ENCODE assay signal across 1 cellular context in the genomic region with DNA sequence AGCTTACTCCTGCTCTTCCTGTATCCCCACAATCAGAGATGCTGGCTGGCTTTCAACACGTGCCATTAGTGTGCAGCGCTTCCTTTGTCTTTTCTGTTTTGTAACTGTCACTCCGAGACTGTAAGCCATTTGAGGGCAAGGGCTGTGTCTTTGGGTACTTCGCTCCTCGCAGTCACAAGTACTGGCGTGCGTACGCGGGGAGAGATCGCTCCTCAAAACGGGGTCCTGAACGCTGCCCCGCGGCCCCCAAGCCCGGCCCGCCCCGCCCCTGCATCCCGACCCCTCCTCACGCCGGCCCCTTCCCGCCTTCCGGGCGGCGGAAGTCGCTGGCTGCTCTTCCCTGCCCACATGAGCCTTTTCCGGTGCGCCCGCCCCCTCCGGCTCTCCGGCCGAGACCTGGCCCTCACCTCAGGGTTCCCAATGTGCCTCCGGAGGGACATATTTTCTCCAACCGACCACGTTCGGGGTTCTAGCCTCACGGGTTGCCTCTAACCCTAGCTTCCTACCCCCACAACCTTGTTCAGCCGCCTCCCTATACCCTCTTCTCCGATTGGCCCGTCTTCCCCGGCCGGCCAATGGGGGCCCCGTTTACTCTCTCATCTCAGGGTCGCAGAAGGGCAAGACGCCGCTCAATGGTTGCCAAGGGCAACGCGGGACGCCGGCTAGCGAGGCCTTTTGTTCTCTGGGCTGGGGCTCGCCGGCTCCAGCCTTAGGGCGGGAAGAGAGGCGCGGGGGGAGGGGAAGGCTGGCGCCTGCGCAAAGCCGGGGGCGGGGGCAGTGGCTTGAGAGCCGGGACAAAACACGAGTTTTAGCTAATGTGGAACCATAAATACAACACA.
TF ChIP-seq lines count a peak whose summit lies in the region.

A gene with protein sequence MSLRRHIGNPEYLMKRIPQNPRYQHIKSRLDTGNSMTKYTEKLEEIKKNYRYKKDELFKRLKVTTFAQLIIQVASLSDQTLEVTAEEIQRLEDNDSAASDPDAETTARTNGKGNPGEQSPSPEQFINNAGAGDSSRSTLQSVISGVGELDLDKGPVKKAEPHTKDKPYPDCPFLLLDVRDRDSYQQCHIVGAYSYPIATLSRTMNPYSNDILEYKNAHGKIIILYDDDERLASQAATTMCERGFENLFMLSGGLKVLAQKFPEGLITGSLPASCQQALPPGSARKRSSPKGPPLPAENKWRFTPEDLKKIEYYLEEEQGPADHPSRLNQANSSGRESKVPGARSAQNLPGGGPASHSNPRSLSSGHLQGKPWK (minus strand): TSS at position 490 of the 839 bp plus-strand sequence. CDS start 50 bp downstream, at position 440.

TF ChIP-seq in K562, 482 proteins besides CTCF, POLR2A, EP300 and RAD21 (continued from another document):
- TF ChIP-seq, protein P1, sequence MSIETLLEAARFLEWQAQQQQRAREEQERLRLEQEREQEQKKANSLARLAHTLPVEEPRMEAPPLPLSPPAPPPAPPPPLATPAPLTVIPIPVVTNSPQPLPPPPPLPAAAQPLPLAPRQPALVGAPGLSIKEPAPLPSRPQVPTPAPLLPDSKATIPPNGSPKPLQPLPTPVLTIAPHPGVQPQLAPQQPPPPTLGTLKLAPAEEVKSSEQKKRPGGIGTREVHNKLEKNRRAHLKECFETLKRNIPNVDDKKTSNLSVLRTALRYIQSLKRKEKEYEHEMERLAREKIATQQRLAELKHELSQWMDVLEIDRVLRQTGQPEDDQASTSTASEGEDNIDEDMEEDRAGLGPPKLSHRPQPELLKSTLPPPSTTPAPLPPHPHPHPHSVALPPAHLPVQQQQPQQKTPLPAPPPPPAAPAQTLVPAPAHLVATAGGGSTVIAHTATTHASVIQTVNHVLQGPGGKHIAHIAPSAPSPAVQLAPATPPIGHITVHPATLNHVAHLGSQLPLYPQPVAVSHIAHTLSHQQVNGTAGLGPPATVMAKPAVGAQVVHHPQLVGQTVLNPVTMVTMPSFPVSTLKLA (conservative IDR thresholded peaks at IDR 0.05), result peak in 1 of 2 experiments; percentile 76; a peak in 3 of 4 replicates
- TF ChIP-seq SUPT5H (IDR thresholded peaks at IDR 0.05), result peak; percentile 46; the same call in 1 of the 2 replicates
- peak in 2 of 3 experiments; percentile 9 to 50 for TF ChIP-seq YY1 (IDR thresholded peaks at IDR 0.05; ENCODE audit: borderline replicate concordance in 1 of 3, control insufficient read depth in 1 of 3, extremely low read depth in 1 of 3, insufficient read depth in 3 of 3, insufficient read length in 1 of 3, insufficient replicate concordance in 2 of 3, low read depth in 1 of 3, low read length in 2 of 3)
- TF ChIP-seq ZNF316 (IDR thresholded peaks at IDR 0.05), result peak; percentile 92
- peak; percentile 58 for TF ChIP-seq CXXC5 (CRISPR knock-in tag; IDR thresholded peaks at IDR 0.05)
- TF ChIP-seq HCFC1 (IDR thresholded peaks at IDR 0.05; ENCODE audit: low read depth, low read length), result peak; percentile 48; the same call in 1 of the 2 replicates
- TF ChIP-seq NRF1 (conservative IDR thresholded peaks at IDR 0.05 in 1 of 2, IDR thresholded peaks at IDR 0.05 in 1 of 2), result peak; percentile 83 to 85
- TF ChIP-seq, protein P2, sequence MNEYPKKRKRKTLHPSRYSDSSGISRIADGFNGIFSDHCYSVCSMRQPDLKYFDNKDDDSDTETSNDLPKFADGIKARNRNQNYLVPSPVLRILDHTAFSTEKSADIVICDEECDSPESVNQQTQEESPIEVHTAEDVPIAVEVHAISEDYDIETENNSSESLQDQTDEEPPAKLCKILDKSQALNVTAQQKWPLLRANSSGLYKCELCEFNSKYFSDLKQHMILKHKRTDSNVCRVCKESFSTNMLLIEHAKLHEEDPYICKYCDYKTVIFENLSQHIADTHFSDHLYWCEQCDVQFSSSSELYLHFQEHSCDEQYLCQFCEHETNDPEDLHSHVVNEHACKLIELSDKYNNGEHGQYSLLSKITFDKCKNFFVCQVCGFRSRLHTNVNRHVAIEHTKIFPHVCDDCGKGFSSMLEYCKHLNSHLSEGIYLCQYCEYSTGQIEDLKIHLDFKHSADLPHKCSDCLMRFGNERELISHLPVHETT (CRISPR knock-in tag; conservative IDR thresholded peaks at IDR 0.05 in 1 of 2, IDR thresholded peaks at IDR 0.05 in 1 of 2), result no peak
- TF ChIP-seq, protein P3, sequence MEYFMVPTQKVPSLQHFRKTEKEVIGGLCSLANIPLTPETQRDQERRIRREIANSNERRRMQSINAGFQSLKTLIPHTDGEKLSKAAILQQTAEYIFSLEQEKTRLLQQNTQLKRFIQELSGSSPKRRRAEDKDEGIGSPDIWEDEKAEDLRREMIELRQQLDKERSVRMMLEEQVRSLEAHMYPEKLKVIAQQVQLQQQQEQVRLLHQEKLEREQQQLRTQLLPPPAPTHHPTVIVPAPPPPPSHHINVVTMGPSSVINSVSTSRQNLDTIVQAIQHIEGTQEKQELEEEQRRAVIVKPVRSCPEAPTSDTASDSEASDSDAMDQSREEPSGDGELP (CRISPR knock-in tag; IDR thresholded peaks at IDR 0.05; ENCODE audit: borderline replicate concordance), result peak; percentile 63
- TF ChIP-seq GTF2E2 (tag; IDR thresholded peaks at IDR 0.05), result no peak
- TF ChIP-seq ZNF584 (CRISPR knock-in tag; IDR thresholded peaks at IDR 0.05; ENCODE audit: low read depth), result no peak
- peak; percentile 99 for TF ChIP-seq RFX1 (IDR thresholded peaks at IDR 0.05)
- TF ChIP-seq, protein P4, sequence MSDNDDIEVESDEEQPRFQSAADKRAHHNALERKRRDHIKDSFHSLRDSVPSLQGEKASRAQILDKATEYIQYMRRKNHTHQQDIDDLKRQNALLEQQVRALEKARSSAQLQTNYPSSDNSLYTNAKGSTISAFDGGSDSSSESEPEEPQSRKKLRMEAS (CRISPR knock-in tag; IDR thresholded peaks at IDR 0.05), result no peak
- TF ChIP-seq TAF1 (IDR thresholded peaks at IDR 0.05; ENCODE audit: control insufficient read depth, extremely low read depth, insufficient read depth, low read length, severe bottlenecking), result peak; percentile 50
- peak; percentile 87 for TF ChIP-seq RBM22 (IDR thresholded peaks at IDR 0.05; ENCODE audit: low read depth, low read length, poor library complexity, severe bottlenecking)
- TF ChIP-seq CSDE1 (IDR thresholded peaks at IDR 0.05), result peak in 1 of 2 experiments; percentile 93; a peak in 2 of 4 replicates
- TF ChIP-seq RBM25 (IDR thresholded peaks at IDR 0.05; ENCODE audit: low read depth, low read length, severe bottlenecking), result peak; percentile 58
- TF ChIP-seq, protein P5, sequence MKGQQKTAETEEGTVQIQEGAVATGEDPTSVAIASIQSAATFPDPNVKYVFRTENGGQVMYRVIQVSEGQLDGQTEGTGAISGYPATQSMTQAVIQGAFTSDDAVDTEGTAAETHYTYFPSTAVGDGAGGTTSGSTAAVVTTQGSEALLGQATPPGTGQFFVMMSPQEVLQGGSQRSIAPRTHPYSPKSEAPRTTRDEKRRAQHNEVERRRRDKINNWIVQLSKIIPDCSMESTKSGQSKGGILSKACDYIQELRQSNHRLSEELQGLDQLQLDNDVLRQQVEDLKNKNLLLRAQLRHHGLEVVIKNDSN (CRISPR knock-in tag; IDR thresholded peaks at IDR 0.05), result no peak
- TF ChIP-seq, protein P6, sequence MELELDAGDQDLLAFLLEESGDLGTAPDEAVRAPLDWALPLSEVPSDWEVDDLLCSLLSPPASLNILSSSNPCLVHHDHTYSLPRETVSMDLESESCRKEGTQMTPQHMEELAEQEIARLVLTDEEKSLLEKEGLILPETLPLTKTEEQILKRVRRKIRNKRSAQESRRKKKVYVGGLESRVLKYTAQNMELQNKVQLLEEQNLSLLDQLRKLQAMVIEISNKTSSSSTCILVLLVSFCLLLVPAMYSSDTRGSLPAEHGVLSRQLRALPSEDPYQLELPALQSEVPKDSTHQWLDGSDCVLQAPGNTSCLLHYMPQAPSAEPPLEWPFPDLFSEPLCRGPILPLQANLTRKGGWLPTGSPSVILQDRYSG (tag; conservative IDR thresholded peaks at IDR 0.05; ENCODE audit: low read depth), result no peak
- TF ChIP-seq, protein P7, sequence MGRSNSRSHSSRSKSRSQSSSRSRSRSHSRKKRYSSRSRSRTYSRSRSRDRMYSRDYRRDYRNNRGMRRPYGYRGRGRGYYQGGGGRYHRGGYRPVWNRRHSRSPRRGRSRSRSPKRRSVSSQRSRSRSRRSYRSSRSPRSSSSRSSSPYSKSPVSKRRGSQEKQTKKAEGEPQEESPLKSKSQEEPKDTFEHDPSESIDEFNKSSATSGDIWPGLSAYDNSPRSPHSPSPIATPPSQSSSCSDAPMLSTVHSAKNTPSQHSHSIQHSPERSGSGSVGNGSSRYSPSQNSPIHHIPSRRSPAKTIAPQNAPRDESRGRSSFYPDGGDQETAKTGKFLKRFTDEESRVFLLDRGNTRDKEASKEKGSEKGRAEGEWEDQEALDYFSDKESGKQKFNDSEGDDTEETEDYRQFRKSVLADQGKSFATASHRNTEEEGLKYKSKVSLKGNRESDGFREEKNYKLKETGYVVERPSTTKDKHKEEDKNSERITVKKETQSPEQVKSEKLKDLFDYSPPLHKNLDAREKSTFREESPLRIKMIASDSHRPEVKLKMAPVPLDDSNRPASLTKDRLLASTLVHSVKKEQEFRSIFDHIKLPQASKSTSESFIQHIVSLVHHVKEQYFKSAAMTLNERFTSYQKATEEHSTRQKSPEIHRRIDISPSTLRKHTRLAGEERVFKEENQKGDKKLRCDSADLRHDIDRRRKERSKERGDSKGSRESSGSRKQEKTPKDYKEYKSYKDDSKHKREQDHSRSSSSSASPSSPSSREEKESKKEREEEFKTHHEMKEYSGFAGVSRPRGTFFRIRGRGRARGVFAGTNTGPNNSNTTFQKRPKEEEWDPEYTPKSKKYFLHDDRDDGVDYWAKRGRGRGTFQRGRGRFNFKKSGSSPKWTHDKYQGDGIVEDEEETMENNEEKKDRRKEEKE (IDR thresholded peaks at IDR 0.05; ENCODE audit: borderline replicate concordance in 1 of 2, control insufficient read depth in 1 of 2, low read depth in 2 of 2, low read length in 1 of 2), result no peak
- TF ChIP-seq, protein P8, sequence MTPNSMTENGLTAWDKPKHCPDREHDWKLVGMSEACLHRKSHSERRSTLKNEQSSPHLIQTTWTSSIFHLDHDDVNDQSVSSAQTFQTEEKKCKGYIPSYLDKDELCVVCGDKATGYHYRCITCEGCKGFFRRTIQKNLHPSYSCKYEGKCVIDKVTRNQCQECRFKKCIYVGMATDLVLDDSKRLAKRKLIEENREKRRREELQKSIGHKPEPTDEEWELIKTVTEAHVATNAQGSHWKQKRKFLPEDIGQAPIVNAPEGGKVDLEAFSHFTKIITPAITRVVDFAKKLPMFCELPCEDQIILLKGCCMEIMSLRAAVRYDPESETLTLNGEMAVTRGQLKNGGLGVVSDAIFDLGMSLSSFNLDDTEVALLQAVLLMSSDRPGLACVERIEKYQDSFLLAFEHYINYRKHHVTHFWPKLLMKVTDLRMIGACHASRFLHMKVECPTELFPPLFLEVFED (CRISPR knock-in tag; conservative IDR thresholded peaks at IDR 0.05), result no peak
- no peak for TF ChIP-seq ZKSCAN3 (CRISPR knock-in tag; IDR thresholded peaks at IDR 0.05)
- TF ChIP-seq LARP7 (IDR thresholded peaks at IDR 0.05), result no peak
TF ChIP-seq in K562: peak in this region for 64.
